ENCODE assay signal across 27 cellular contexts in the genomic region with DNA sequence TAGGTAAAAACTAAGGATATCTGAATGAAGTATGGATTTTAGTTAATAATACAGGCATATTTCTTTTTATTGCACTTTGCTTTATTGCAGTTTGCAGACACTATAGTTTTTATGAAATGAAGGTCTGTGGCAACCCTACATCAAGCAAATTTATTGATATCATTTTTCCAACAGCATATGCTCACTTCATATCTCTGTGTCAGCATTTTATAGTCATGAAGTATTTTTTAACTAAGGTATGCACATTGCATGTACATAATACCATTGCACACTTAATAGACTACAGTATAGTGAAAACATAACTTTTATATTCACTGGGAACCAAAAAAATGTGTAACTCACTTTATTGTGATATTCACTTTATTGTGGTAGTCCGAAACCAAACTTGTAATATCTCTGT.
"Had no signal": no experiment of that assay in that cellular context is flagged by ENCODE, and none has a peak within 500 bp of the region (broad histone marks: within the 10 kb centered on the region; RNA-seq: fewer than 3 reads in every experiment).

No MANE protein-coding gene starts in this region.

- ATAC-seq: effector memory CD8-positive, alpha-beta T cell; esophagus mucosa; gastrocnemius medialis; heart right ventricle; left lung; left ventricle myocardium superior; lower lobe of right lung; mucosa of descending colon had no signal

- H3K27me3 ChIP-seq: colonic mucosa, esophagus squamous epithelium, gastrocnemius medialis, heart right ventricle, left lung had no signal

- DNase-seq: colonic mucosa; cortex of kidney; effector CD8-positive, alpha-beta T cell; effector memory CD8-positive, alpha-beta T cell; endodermal cell; erythroblast; esophagus squamous epithelium; foreskin fibroblast; foreskin melanocyte; gastrocnemius medialis; glutamatergic neuron; head of caudate nucleus; heart right ventricle; hypothalamus; immature natural killer cell; islet precursor cell; kidney; kidney glomerular epithelial cell; left lung; left ventricle myocardium superior; lower lobe of right lung; mesenchymal stem cell; mucosa of descending colon; naive B cell had no signal

- FAIRE-seq: endometrium, kidney had no signal

- H3K9me3 ChIP-seq: colonic mucosa, esophagus squamous epithelium, gastrocnemius medialis, lower lobe of right lung, mucosa of descending colon had no signal

- H3K36me3 ChIP-seq: colonic mucosa, esophagus squamous epithelium, gastrocnemius medialis, heart right ventricle, left lung, lower lobe of right lung had no signal

- H3K4me1 ChIP-seq: colonic mucosa, esophagus squamous epithelium, gastrocnemius medialis, heart right ventricle, left lung, lower lobe of right lung had no signal

- H3K27ac ChIP-seq: colonic mucosa, epithelial cell of prostate, esophagus squamous epithelium, gastrocnemius medialis, heart right ventricle, left lung, lower lobe of right lung had no signal

- H3K4me3 ChIP-seq: colonic mucosa, esophagus squamous epithelium, gastrocnemius medialis, heart right ventricle, left lung, lower lobe of right lung, mucosa of descending colon had no signal
